In the genomic region with DNA sequence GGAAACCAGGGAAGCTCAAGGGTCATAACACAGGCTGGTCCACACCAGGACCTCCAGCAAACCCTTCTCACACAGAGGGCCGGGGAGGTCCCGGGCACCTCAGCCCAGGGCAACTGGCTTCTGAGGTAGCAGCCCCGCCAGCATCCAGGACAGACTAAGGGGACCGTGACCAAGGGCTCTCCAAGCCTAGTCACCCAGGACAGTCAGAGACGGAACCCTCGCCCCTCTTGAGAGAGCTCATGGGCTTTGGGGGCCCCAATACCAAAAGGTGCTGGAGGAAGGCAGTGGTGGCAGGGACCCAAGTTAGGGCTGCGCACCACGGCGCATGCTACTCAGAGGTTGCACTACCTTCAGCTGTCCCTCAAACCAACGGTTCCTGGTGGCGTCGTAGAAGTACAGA, we compare ENCODE assay signal across 2 cellular contexts.
TF ChIP-seq lines count a peak whose summit lies in the region.

No MANE protein-coding gene starts in this region.

TF ChIP-seq in IMR-90, 13 proteins besides CTCF, POLR2A, EP300 and RAD21:
- TF ChIP-seq MAZ (IDR thresholded peaks at IDR 0.05; ENCODE audit: borderline replicate concordance, low read depth, low read length) = no peak
- TF ChIP-seq ELK1 (IDR thresholded peaks at IDR 0.05; ENCODE audit: borderline replicate concordance, low read depth, low read length) = no peak
- no peak for TF ChIP-seq NFE2L2 (IDR thresholded peaks at IDR 0.05; ENCODE audit: low read depth, low read length)
- no peak for TF ChIP-seq SMC3 (IDR thresholded peaks at IDR 0.05; ENCODE audit: low read depth, low read length)
- no peak for TF ChIP-seq FOS (IDR thresholded peaks at IDR 0.05; ENCODE audit: low read depth, low read length)
- TF ChIP-seq MXI1 (IDR thresholded peaks at IDR 0.05; ENCODE audit: borderline replicate concordance, low read depth, low read length) = no peak
- TF ChIP-seq BHLHE40 (IDR thresholded peaks at IDR 0.05; ENCODE audit: low read depth, low read length) = no peak
- TF ChIP-seq, protein P1, sequence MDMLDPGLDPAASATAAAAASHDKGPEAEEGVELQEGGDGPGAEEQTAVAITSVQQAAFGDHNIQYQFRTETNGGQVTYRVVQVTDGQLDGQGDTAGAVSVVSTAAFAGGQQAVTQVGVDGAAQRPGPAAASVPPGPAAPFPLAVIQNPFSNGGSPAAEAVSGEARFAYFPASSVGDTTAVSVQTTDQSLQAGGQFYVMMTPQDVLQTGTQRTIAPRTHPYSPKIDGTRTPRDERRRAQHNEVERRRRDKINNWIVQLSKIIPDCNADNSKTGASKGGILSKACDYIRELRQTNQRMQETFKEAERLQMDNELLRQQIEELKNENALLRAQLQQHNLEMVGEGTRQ (IDR thresholded peaks at IDR 0.05; ENCODE audit: low read depth, low read length) = no peak
- no peak for TF ChIP-seq RCOR1 (IDR thresholded peaks at IDR 0.05; ENCODE audit: insufficient replicate concordance, low read length)
- TF ChIP-seq MAFK (IDR thresholded peaks at IDR 0.05; ENCODE audit: low read depth, low read length) = no peak
TF ChIP-seq in IMR-90: peak in this region for 0.

TF ChIP-seq in HEK293T, 16 proteins besides CTCF, POLR2A, EP300 and RAD21:
- TF ChIP-seq, protein P2, sequence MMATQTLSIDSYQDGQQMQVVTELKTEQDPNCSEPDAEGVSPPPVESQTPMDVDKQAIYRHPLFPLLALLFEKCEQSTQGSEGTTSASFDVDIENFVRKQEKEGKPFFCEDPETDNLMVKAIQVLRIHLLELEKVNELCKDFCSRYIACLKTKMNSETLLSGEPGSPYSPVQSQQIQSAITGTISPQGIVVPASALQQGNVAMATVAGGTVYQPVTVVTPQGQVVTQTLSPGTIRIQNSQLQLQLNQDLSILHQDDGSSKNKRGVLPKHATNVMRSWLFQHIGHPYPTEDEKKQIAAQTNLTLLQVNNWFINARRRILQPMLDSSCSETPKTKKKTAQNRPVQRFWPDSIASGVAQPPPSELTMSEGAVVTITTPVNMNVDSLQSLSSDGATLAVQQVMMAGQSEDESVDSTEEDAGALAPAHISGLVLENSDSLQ (IDR thresholded peaks at IDR 0.05) = no peak
- no peak for TF ChIP-seq FOXA1 (IDR thresholded peaks at IDR 0.05)
- no peak for TF ChIP-seq SUZ12 (IDR thresholded peaks at IDR 0.05)
- no peak for TF ChIP-seq CTBP1 (IDR thresholded peaks at IDR 0.05; ENCODE audit: borderline replicate concordance)
- no peak for TF ChIP-seq SP1 (IDR thresholded peaks at IDR 0.05)
- no peak for TF ChIP-seq HDGF (IDR thresholded peaks at IDR 0.05; ENCODE audit: borderline replicate concordance)
- TF ChIP-seq NFRKB (IDR thresholded peaks at IDR 0.05) = no peak
- no peak for TF ChIP-seq FOXK2 (IDR thresholded peaks at IDR 0.05)
- TF ChIP-seq L3MBTL2 (conservative IDR thresholded peaks at IDR 0.05) = no peak
- no peak for TF ChIP-seq ARNT (IDR thresholded peaks at IDR 0.05)
